Comparison of ENCODE assay signal across 8 cellular contexts in the genomic region with DNA sequence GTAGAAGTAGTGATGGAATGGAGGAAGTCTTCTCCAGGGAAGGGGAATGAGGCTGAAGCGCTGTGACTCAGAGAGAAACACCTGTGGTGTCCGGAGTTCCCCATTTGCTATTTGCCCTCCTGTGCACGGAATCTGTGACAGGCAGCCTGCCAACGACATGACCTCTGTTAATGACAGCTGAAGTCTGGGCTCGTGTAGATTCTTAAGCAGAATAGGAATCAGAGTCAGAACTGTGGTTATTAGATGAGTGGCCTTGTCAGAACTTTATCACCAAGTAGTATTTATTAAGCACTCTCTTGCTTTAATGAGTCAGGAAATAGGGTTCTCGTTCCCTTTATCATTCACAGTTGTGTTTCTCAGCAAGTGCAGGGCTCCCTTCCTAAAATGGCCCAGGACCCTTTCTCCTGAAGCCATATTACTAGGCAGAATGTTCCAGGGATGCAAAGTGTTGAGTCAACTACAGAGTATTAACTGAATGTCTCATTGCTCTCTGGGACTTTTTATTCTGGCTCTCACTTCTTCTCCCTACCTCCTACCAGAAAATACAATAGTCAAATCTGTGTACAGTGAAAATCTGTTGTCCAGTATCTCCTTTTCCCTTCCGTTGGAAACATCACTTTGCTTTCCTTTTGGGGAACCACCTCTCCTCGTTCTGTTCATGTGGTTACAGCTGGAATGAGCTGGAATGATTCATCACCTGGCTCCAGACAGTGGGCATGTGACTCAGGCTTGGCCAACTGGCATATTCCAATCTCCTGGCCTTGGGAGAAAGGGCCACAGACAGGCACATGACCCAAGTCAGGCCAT.
DNase-seq lines count a peak whose midpoint lies in the region; ATAC-seq and TF ChIP-seq lines count a peak whose summit lies in the region.

No MANE protein-coding gene starts in this region.

- 12 to 24% (median 20%) methylated on average over 8 of the region's 8 CpGs for WGBS in stomach, 5 donors

- no peak for TF ChIP-seq EP300 in stomach (IDR thresholded peaks at IDR 0.05)

- peak overlapping the region; percentile 0 for H3K27ac Mint-ChIP-seq in activated CD8-positive, alpha-beta T cell treated with anti-CD3 and anti-CD28 coated beads for 36 hours

- peak; percentile 89 for DNase-seq in EL
- peak; percentile 75 for DNase-seq in activated CD8-positive, alpha-beta T cell treated with anti-CD3 and anti-CD28 coated beads for 36 hours
- DNase-seq in hepatic stellate cell (ENCODE audit: low spot score) = peak; percentile 62
- DNase-seq in stomach = peak; percentile 67
- DNase-seq in superior temporal gyrus (ENCODE audit: extremely low spot score) = no peak
- no peak for DNase-seq in NCI-H748 treated with DMSO at 0.1 percent for 48 hours (lab: John Stamatoyannopoulos, UW)

- H3K9me3 Mint-ChIP-seq in activated CD8-positive, alpha-beta T cell treated with anti-CD3 and anti-CD28 coated beads for 36 hours = peaks cover 19% of the 10 kb centered on the region

- H3K36me3 Mint-ChIP-seq in activated CD8-positive, alpha-beta T cell treated with anti-CD3 and anti-CD28 coated beads for 36 hours (ENCODE audit: low read depth) = peaks cover 2% of the 10 kb centered on the region

- ATAC-seq in GM21367 (IDR thresholded peaks at IDR 0.05; ENCODE audit: unreplicated experiment) = peak; percentile 77
- peak; percentile 81 for ATAC-seq in HG03521 (IDR thresholded peaks at IDR 0.05; ENCODE audit: unreplicated experiment)
- ATAC-seq in activated CD8-positive, alpha-beta T cell treated with anti-CD3 and anti-CD28 coated beads for 36 hours = peak; percentile 81

- H3K4me1 Mint-ChIP-seq in activated CD8-positive, alpha-beta T cell treated with anti-CD3 and anti-CD28 coated beads for 36 hours (ENCODE audit: low read depth) = peaks cover 14% of the 10 kb centered on the region

- no peaks in the 10 kb centered on the region for H3K36me3 ChIP-seq in stomach

- intact Hi-C loops in activated CD8-positive, alpha-beta T cell treated with anti-CD3 and anti-CD28 coated beads for 36 hours (cut with micrococcal nuclease) = no loop called here
- intact Hi-C loops in stomach (cut with DNase I; ENCODE audit: low total_unique reads) = no loop called here

- peaks cover 1% of the 10 kb centered on the region for H3K27me3 Mint-ChIP-seq in activated CD8-positive, alpha-beta T cell treated with anti-CD3 and anti-CD28 coated beads for 36 hours

- peaks cover 9 to 13% (median 12%) of the 10 kb centered on the region in 4 donors for H3K4me1 ChIP-seq in stomach

- TF ChIP-seq POLR2A in stomach (IDR thresholded peaks at IDR 0.05) = no peak

- H3K4me3 ChIP-seq in stomach = no peak overlapping the region

- CTCF ChIA-PET in activated CD8-positive, alpha-beta T cell treated with anti-CD3 and anti-CD28 coated beads for 36 hours (lab: Charles Lee) = interaction anchor here (2.2 kb wide), 1 partner anchor 16 kb away, joined by 8 read pairs; no protein-coding TSS in a partner anchor

- peaks cover 0 to 11% (median 7%) of the 10 kb centered on the region in 4 donors for H3K9me3 ChIP-seq in stomach

- H3K27ac ChIP-seq in stomach = peak overlapping the region in 1 of 5 donors; percentile 0

- H3K4me3 Mint-ChIP-seq in activated CD8-positive, alpha-beta T cell treated with anti-CD3 and anti-CD28 coated beads for 36 hours = no peak overlapping the region

- POLR2A ChIA-PET in activated CD8-positive, alpha-beta T cell treated with anti-CD3 and anti-CD28 coated beads for 36 hours (lab: Charles Lee) = interaction anchor here (0.8 kb wide), 1 partner anchor 109 kb away, joined by 3 read pairs; no protein-coding TSS in a partner anchor

- no peak for TF ChIP-seq CTCF in activated CD8-positive, alpha-beta T cell treated with anti-CD3 and anti-CD28 coated beads for 36 hours (IDR thresholded peaks at IDR 0.05)
- TF ChIP-seq CTCF in stomach (IDR thresholded peaks at IDR 0.05) = no peak

- H3K27me3 ChIP-seq in stomach = no peaks in the 10 kb centered on the region

Comparison
In these comparisons a context has a peak if more than half of its experiments do, and no peak if none do; other contexts are left out.
1. DNase-seq: peak in EL (single experiment), activated CD8-positive, alpha-beta T cell treated with anti-CD3 and anti-CD28 coated beads for 36 hours (single experiment), hepatic stellate cell (single experiment) and stomach (single experiment); none in superior temporal gyrus (single experiment) and NCI-H748 treated with DMSO at 0.1 percent for 48 hours (single experiment).
2. Peak in every context shown above with its lines, with median percentiles within 50 percentile points of each other: ATAC-seq.